In genomic region chr12:125208942-125209341, GRCh38 we compare ENCODE assay signal across 22 cellular contexts. TPM values are rescaled to one million over a fixed set of nuclear protein-coding genes. Genes with fewer than 3 reads are reported as not detected.
"Had no signal": no experiment of that assay in that cellular context is flagged by ENCODE, and none has a peak within 500 bp of the region (broad histone marks: within the 10 kb centered on the region; RNA-seq: fewer than 3 reads in every experiment).

No MANE protein-coding gene starts in this region.

- H3K4me1 ChIP-seq: gastrocnemius medialis, heart right ventricle, right atrium auricular region, transverse colon had no signal

- H3K27me3 ChIP-seq: right atrium auricular region had no signal

- H3K9me3 Mint-ChIP-seq: T-helper 2 cell treated with Interferon-gamma antibody and Interleukin-4, amounts not matched to agents 5 μg/mL and 100 μg/mL, for 36 hours had no signal

- H3K4me1 Mint-ChIP-seq: naive thymus-derived CD8-positive, alpha-beta T cell had no signal

- H3K36me3 Mint-ChIP-seq: naive thymus-derived CD8-positive, alpha-beta T cell had no signal

- FAIRE-seq: keratinocyte had no signal

- H3K4me3 ChIP-seq: gastrocnemius medialis, heart right ventricle, right atrium auricular region, skin epidermis, transverse colon had no signal

- H3K4me3 Mint-ChIP-seq: naive thymus-derived CD8-positive, alpha-beta T cell; T-helper 2 cell treated with Interferon-gamma antibody and Interleukin-4, amounts not matched to agents 5 μg/mL and 100 μg/mL, for 36 hours had no signal

- DNase-seq: activated CD4-positive, CD25-positive, alpha-beta regulatory T cell treated with anti-CD3 and anti-CD28 coated beads, Interleukin-2, amount 50 U/mL, for 72 hours; activated naive CD4-positive, alpha-beta T cell; anterior cingulate cortex; cerebellar nuclear complex; erythroblast; gastrocnemius medialis; heart right ventricle; left ventricle myocardium superior; mesenchymal stem cell; naive thymus-derived CD8-positive, alpha-beta T cell; occipital lobe; stimulated activated CD4-positive, alpha-beta T cell treated with anti-CD3 and anti-CD28 coated beads, Interleukin-15, amount 100 ng/mL, for 24 hours; stimulated activated CD4-positive, alpha-beta T cell treated with anti-CD3 and anti-CD28 coated beads, Interleukin-4, amount 100 ng/mL, for 1 hour; stimulated activated naive CD4-positive, alpha-beta T cell treated with Interleukin-2 at 50 U/mL for 16 hours; substantia nigra; transverse colon had no signal

- H3K9me3 ChIP-seq: gastrocnemius medialis, heart right ventricle, right atrium auricular region, transverse colon had no signal

- ATAC-seq: gastrocnemius medialis; heart right ventricle; left ventricle myocardium superior; naive thymus-derived CD8-positive, alpha-beta T cell had no signal

- H3K27ac ChIP-seq: gastrocnemius medialis, heart right ventricle, right atrium auricular region, skin epidermis, transverse colon had no signal

- H3K27ac Mint-ChIP-seq: naive thymus-derived CD8-positive, alpha-beta T cell; progenitor cell of endocrine pancreas; T-helper 2 cell treated with Interferon-gamma antibody and Interleukin-4, amounts not matched to agents 5 μg/mL and 100 μg/mL, for 36 hours had no signal

- H3K36me3 ChIP-seq: gastrocnemius medialis, heart right ventricle, right atrium auricular region, transverse colon had no signal

RNA-seq across cellular contexts. Expression of gene TMEM132B, which starts 22.8 kb away (rescaled TPM):
- total RNA-seq: activated CD8-positive, alpha-beta memory T cell treated with anti-CD3 and anti-CD28 coated beads for 36 hours; naive thymus-derived CD8-positive, alpha-beta T cell had no signal
- polyA plus RNA-seq: naive thymus-derived CD8-positive, alpha-beta T cell had no signal
